ENCODE assay signal across 8 cellular contexts in genomic region chr1:74468982-74469603, GRCh38. TPM values are rescaled to one million over a fixed set of nuclear protein-coding genes. Genes with fewer than 3 reads are reported as not detected.
DNase-seq lines count a peak whose midpoint lies in the region; ATAC-seq and TF ChIP-seq lines count a peak whose summit lies in the region.

No MANE protein-coding gene starts in this region.

- DNase-seq in DMS153 (lab: John Stamatoyannopoulos, UW) (peak; percentile 53), NCI-H69 (lab: John Stamatoyannopoulos, UW) (peak; percentile 82), chondrocyte (ENCODE audit: low spot score) (no peak), lung microvascular endothelial cell (ENCODE audit: low read depth in 2 of 2) (peak; percentile 39 to 51), T-helper 9 cell (no peak)
- no peak for DNase-seq in activated CD4-positive, CD25-positive, alpha-beta regulatory T cell treated with anti-CD3 and anti-CD28 coated beads, Interleukin-2, amount 50 U/mL, for 72 hours

- no peak overlapping the region for H3K27ac Mint-ChIP-seq in chondrocyte (ENCODE audit: unreplicated experiment)

- H3K4me3 Mint-ChIP-seq in chondrocyte (ENCODE audit: unreplicated experiment): no peak overlapping the region

- TF ChIP-seq CTCF in chondrocyte (IDR thresholded peaks at IDR 0.05): peak; percentile 92

- ATAC-seq in HG02938 (IDR thresholded peaks at IDR 0.05; ENCODE audit: unreplicated experiment) (peak; percentile 51), HG03139 (IDR thresholded peaks at IDR 0.05; ENCODE audit: unreplicated experiment) (no peak)

- H3K4me1 Mint-ChIP-seq in chondrocyte (ENCODE audit: low read depth): peaks cover 7% of the 10 kb centered on the region

- H3K36me3 Mint-ChIP-seq in chondrocyte (ENCODE audit: low read depth): no peaks in the 10 kb centered on the region

- H3K9me3 Mint-ChIP-seq in chondrocyte (ENCODE audit: low read depth): no peaks in the 10 kb centered on the region

- peaks cover 38% of the 10 kb centered on the region for H3K27me3 Mint-ChIP-seq in chondrocyte (ENCODE audit: low read depth)

RNA-seq across cellular contexts. Expression of gene LRRC53, which starts 43.3 kb away (rescaled TPM):
- total RNA-seq in chondrocyte (not detected in 3 replicates), lung microvascular endothelial cell (not detected in 2 replicates)

Comparison
In these comparisons a context has a peak if more than half of its experiments do, and no peak if none do; other contexts are left out.
1. DNase-seq: peak in DMS153 (single experiment), NCI-H69 (single experiment) and lung microvascular endothelial cell (2 of 2); none in chondrocyte (single experiment), T-helper 9 cell (single experiment) and activated CD4-positive, CD25-positive, alpha-beta regulatory T cell treated with anti-CD3 and anti-CD28 coated beads, Interleukin-2, amount 50 U/mL, for 72 hours (single experiment).